ENCODE assay signal across 13 cellular contexts in genomic region chr14:81517798-81518398, GRCh38. TPM values are rescaled to one million over a fixed set of nuclear protein-coding genes. Genes with fewer than 3 reads are reported as not detected.
DNase-seq lines count a peak whose midpoint lies in the region; ATAC-seq, FAIRE-seq and TF ChIP-seq lines count a peak whose summit lies in the region.
"Had no signal": no experiment of that assay in that cellular context is flagged by ENCODE, and none has a peak within 500 bp of the region (broad histone marks: within the 10 kb centered on the region; RNA-seq: fewer than 3 reads in every experiment).

No MANE protein-coding gene starts in this region.

- intact Hi-C loops in left colon (cut with DNase I, micrococcal nuclease), result no loop called here
- intact Hi-C loops in pancreas (cut with DNase I), result no loop called here

- TF ChIP-seq CTCF in AG04450 (IDR thresholded peaks at IDR 0.05; ENCODE audit: low read depth, low read length) (no peak), cardiac fibroblast (IDR thresholded peaks at IDR 0.05; ENCODE audit: low read depth, low read length) (no peak), pancreas (IDR thresholded peaks at IDR 0.05) (no peak), GM10266 (IDR thresholded peaks at IDR 0.05; ENCODE audit: control insufficient read depth, insufficient read depth, low read depth, missing control alignments) (no peak)

- FAIRE-seq in pancreas (lab: Jason Lieb, UNC), result no peak
- FAIRE-seq: GM12892 had no signal

- H3K9me3 ChIP-seq in AG04450 (ENCODE audit: control insufficient read depth, insufficient read depth, low read length), result no peaks in the 10 kb centered on the region
- H3K9me3 ChIP-seq in pancreas, result no peaks in the 10 kb centered on the region

- ATAC-seq in left colon (peak; percentile 20), pancreas (peak; percentile 41 to 63 (median 52)), GM21515 (IDR thresholded peaks at IDR 0.05; ENCODE audit: unreplicated experiment) (no peak), HG02588 (IDR thresholded peaks at IDR 0.05; ENCODE audit: unreplicated experiment) (no peak)
- ATAC-seq: Panc1 had no signal

- no peak overlapping the region for H3K4me3 ChIP-seq in AG04450 (ENCODE audit: low read depth, low read length)
- H3K4me3 ChIP-seq in cardiac fibroblast (replicated peaks in 1 of 2; ENCODE audit: low read depth in 2 of 2, low read length in 2 of 2), result no peak overlapping the region
- no peak overlapping the region for H3K4me3 ChIP-seq in pancreas

- H3K27ac ChIP-seq in AG04450 (ENCODE audit: low read depth, low read length) (peak overlapping the region; percentile 0), pancreas (peak overlapping the region in 3 of 4 donors; percentile 4 to 72 (median 56))

- CTCF ChIA-PET in AG04450 (lab: Charles Lee), result interaction anchor here (1.6 kb wide), 1 partner anchor 53 kb away, joined by 6 read pairs; no protein-coding TSS in a partner anchor

- H3K4me1 ChIP-seq in pancreas, result peaks cover 41 to 67% (median 49%) of the 10 kb centered on the region in 3 donors

- DNase-seq in AG04450 (ENCODE audit: low read depth, low spot score) (no peak), cardiac fibroblast (ENCODE audit: low read depth in 2 of 2) (peak; percentile 43 to 83), left colon (peak; percentile 35 to 56), pancreas (peak in 2 of 6 donors; percentile 41 to 60), GM10266 (ENCODE audit: extremely low spot score) (no peak), activated gamma-delta T cell treated with Interleukin-2 at 50 U/mL for 16 hours (no peak)
- DNase-seq: ACHN, amniotic stem cell, NCI-H2171 treated with DMSO at 0.1 percent for 48 hours had no signal

- H3K27me3 ChIP-seq in AG04450 (ENCODE audit: control insufficient read depth, insufficient read depth, low read length), result no peaks in the 10 kb centered on the region
- no peaks in the 10 kb centered on the region for H3K27me3 ChIP-seq in pancreas

- WGBS in pancreas, 2 donors, result 34 to 40% methylated on average over 7 of the region's 7 CpGs

- POLR2A ChIA-PET in AG04450 (lab: Yijun Ruan, JAX), result interaction anchor here (1.0 to 1.4 kb wide), 2 partner anchors 16 to 299 kb away, joined by 4 to 5 read pairs; partner anchors contain the start of gene SEL1L

- peaks cover 0 to 24% (median 18%) of the 10 kb centered on the region in 3 donors for H3K36me3 ChIP-seq in pancreas

RNA-seq across cellular contexts. Expression of gene SEL1L, which starts 15.8 kb away (rescaled TPM):
- 36.5 and 40.7 TPM in 2 replicates for polyA plus RNA-seq in AG04450 (2011; rRNA removed)
- polyA minus RNA-seq in AG04450 (2011; rRNA and poly(A)+ RNA removed), result 36.3 and 50.0 TPM in 2 replicates
- 100 to 1,000 TPM in 1 of 2 donors, 10 to 100 TPM in 1; 97.6 to 111 TPM for total RNA-seq in left colon
- total RNA-seq in pancreas, result 100 to 1,000 TPM; 338 to 763 (median 498) TPM
- 10 to 100 TPM; 54.5 to 59.6 TPM for polyA plus RNA-seq in pancreas

Comparison
In these comparisons a context has a peak if more than half of its experiments do, and no peak if none do; other contexts are left out.
1. DNase-seq: peak in cardiac fibroblast (2 of 2) and left colon (2 of 2); none in AG04450 (single experiment), GM10266 (single experiment) and activated gamma-delta T cell treated with Interleukin-2 at 50 U/mL for 16 hours (single experiment).
2. ATAC-seq: peak in left colon (single experiment) and pancreas (4 of 4); none in GM21515 (single experiment) and HG02588 (single experiment).